In genomic region chr17:46193626-46194392, GRCh38 we compare ENCODE assay signal across 8 cellular contexts. TPM values are rescaled to one million over a fixed set of nuclear protein-coding genes. Genes with fewer than 3 reads are reported as not detected.
DNase-seq lines count a peak whose midpoint lies in the region; ATAC-seq and TF ChIP-seq lines count a peak whose summit lies in the region.

No MANE protein-coding gene starts in this region.

- peaks cover 40 to 43% (median 42%) of the 10 kb centered on the region in 3 donors for H3K4me1 Mint-ChIP-seq in naive B cell

- H3K36me3 ChIP-seq in KOPT-K1 (ENCODE audit: insufficient read depth, low read length) = no peaks in the 10 kb centered on the region
- H3K36me3 ChIP-seq in Peyer's patch = no peaks in the 10 kb centered on the region

- peak overlapping the region; percentile 78 to 99 (median 91) for H3K4me3 Mint-ChIP-seq in naive B cell

- no peaks in the 10 kb centered on the region for H3K27me3 ChIP-seq in Peyer's patch

- no peaks in the 10 kb centered on the region for H3K9me3 Mint-ChIP-seq in naive B cell

- peaks cover 0 to 3% (median 0%) of the 10 kb centered on the region in 3 donors for H3K27me3 Mint-ChIP-seq in naive B cell

- no peaks in the 10 kb centered on the region for H3K9me3 ChIP-seq in KOPT-K1 (ENCODE audit: insufficient read depth, low read length, poor library complexity, severe bottlenecking)
- H3K9me3 ChIP-seq in Peyer's patch = no peaks in the 10 kb centered on the region

- TF ChIP-seq CTCF in Peyer's patch (IDR thresholded peaks at IDR 0.05) = peak in 3 of 6 experiments; percentile 1 to 50 (median 2)

- peak overlapping the region; percentile 72 to 100 (median 96) for H3K4me3 ChIP-seq in Peyer's patch

- ATAC-seq in GM21786 (IDR thresholded peaks at IDR 0.05; ENCODE audit: unreplicated experiment) (peak; percentile 63), naive B cell (ENCODE audit: low read depth in 2 of 2) (peak; percentile 65 to 66)

- peaks cover 0 to 34% (median 6%) of the 10 kb centered on the region in 4 donors for H3K4me1 ChIP-seq in Peyer's patch

- peaks cover 0 to 9% of the 10 kb centered on the region in 2 donors for H3K36me3 Mint-ChIP-seq in naive B cell

- H3K27ac Mint-ChIP-seq in naive B cell = peak overlapping the region; percentile 92 to 99 (median 96)

- H3K27ac ChIP-seq in KOPT-K1 (ENCODE audit: low read depth, low read length, poor library complexity, severe bottlenecking) (peak overlapping the region; percentile 95), Peyer's patch (peak overlapping the region; percentile 98 to 100 (median 100))

- TF ChIP-seq POLR2A in Peyer's patch (IDR thresholded peaks at IDR 0.05) = peak; percentile 78 to 84

- DNase-seq in DMS79 treated with DMSO at 0.1 percent for 48 hours (lab: John Stamatoyannopoulos, UW) (peak; percentile 85), Peyer's patch (peak; percentile 92 to 97 (median 95)), activated T-helper 1 cell treated with Interleukin-2 at 50 U/mL for 16 hours (ENCODE audit: low read depth) (peak; percentile 84), fibroblast of gingiva (ENCODE audit: low read depth) (peak; percentile 97), naive B cell (peak; percentile 85)
- DNase-seq in stimulated activated CD8-positive, alpha-beta memory T cell treated with anti-CD3 and anti-CD28 coated beads, Interleukin-7, amount 100 ng/mL, for 48 hours (ENCODE audit: extremely low read depth in 1 of 2, low read depth in 1 of 2) = peak; percentile 86 to 94

RNA-seq across cellular contexts. Expression of gene KANSL1, which starts 0.6 kb away (rescaled TPM):
- 100 to 1,000 TPM in 3 of 4 donors, 10 to 100 TPM in 1; 97.6 to 328 (median 141) TPM for total RNA-seq in Peyer's patch
- 10 to 100 TPM in 5 of 6 donors, 1 to 10 TPM in 1; 5.8 to 27.5 (median 16.5) TPM for polyA plus RNA-seq in naive B cell (ENCODE audit: low read depth in 6 of 6)

Comparison
In these comparisons a context has a peak if more than half of its experiments do, and no peak if none do; other contexts are left out.
1. Peak in every context shown above with its lines: DNase-seq, ATAC-seq, H3K4me3 ChIP-seq and H3K27ac ChIP-seq.